In genomic region chr3:169662215-169663070, GRCh38 we compare ENCODE assay signal across 8 cellular contexts. TPM values are rescaled to one million over a fixed set of nuclear protein-coding genes. Genes with fewer than 3 reads are reported as not detected.
A peak's percentile ranks its signal among the peaks of the same experiment; 100 is the strongest.
DNase-seq lines count a peak whose midpoint lies in the region; ATAC-seq, FAIRE-seq and TF ChIP-seq lines count a peak whose summit lies in the region.

No MANE protein-coding gene starts in this region.

- intact Hi-C loops in GM12878 (cut with micrococcal nuclease; ENCODE audit: unreplicated experiment): loop anchor here (10.0 kb wide), 1 partner anchor 178 kb away; no protein-coding TSS in a partner anchor
- intact Hi-C loops in sciatic nerve (cut with DNase I): no loop called here

- TF ChIP-seq EP300 in GM12878 (IDR thresholded peaks at IDR 0.05; ENCODE audit: borderline replicate concordance in 1 of 2, control insufficient read depth in 1 of 2, low read depth in 2 of 2, low read length in 2 of 2): no peak

- DNase-seq in DMS 273 (lab: John Stamatoyannopoulos, UW; ENCODE audit: unreplicated experiment): peak; percentile 97
- peak; percentile 59 for DNase-seq in HPDE6-E6E7 (ENCODE audit: extremely low spot score)
- no peak for DNase-seq in GM12878 (ENCODE audit: low read depth, low spot score)
- peak; percentile 74 for DNase-seq in sciatic nerve (ENCODE audit: low spot score)
- no peak for DNase-seq in MV-4-11 (lab: John Stamatoyannopoulos, UW)

- 2% methylated on average over 55 of the region's 82 CpGs for WGBS in GM12878 (ENCODE audit: insufficient coverage, insufficient replicate concordance, low lambda C conversion rate, missing lambda C conversion rate)

- H3K27ac ChIP-seq in OCI-LY3 (ENCODE audit: low read length) (no peak overlapping the region), GM12878 (ENCODE audit: control insufficient read depth, insufficient read depth) (no peak overlapping the region)

- peak; percentile 38 for TF ChIP-seq CTCF in OCI-LY3 (IDR thresholded peaks at IDR 0.05; ENCODE audit: low read depth, low read length)
- peak; percentile 22 to 38 (median 37); a peak in 4 of 6 replicates for TF ChIP-seq CTCF in GM12878 (IDR thresholded peaks at IDR 0.05 in 2 of 3, conservative IDR thresholded peaks at IDR 0.05 in 1 of 3; ENCODE audit: control insufficient read depth in 2 of 3, extremely low read depth in 1 of 3, insufficient read depth in 1 of 3, low read depth in 3 of 3, low read length in 3 of 3)

- H3K36me3 ChIP-seq in OCI-LY3 (replicated peaks; ENCODE audit: low read depth, low read length): no peaks in the 10 kb centered on the region
- no peaks in the 10 kb centered on the region for H3K36me3 ChIP-seq in GM12878 (ENCODE audit: control insufficient read depth in 2 of 2, insufficient read depth in 2 of 2, low read length in 1 of 2)
- H3K36me3 ChIP-seq in iPS-15b (ENCODE audit: control insufficient read depth, insufficient read depth, low read length): no peaks in the 10 kb centered on the region

- ATAC-seq in GM21381 (IDR thresholded peaks at IDR 0.05; ENCODE audit: unreplicated experiment) (peak; percentile 64), GM12878 (peak; percentile 83), sciatic nerve (peak; percentile 83)

- in situ Hi-C loops in GM12878 (cut with MboI): loop anchor here (10.0 kb wide), 1 partner anchor 518 kb away; no protein-coding TSS in a partner anchor

- H3K4me1 ChIP-seq in OCI-LY3 (ENCODE audit: low read length) (peaks cover 15% of the 10 kb centered on the region), GM12878 (ENCODE audit: control insufficient read depth, insufficient read depth, low read length) (peaks cover 5% of the 10 kb centered on the region; the same call in 1 of the 2 replicates), iPS-15b (ENCODE audit: control insufficient read depth, insufficient read depth, low read length) (peaks cover 31% of the 10 kb centered on the region)

- H3K9ac ChIP-seq in OCI-LY3 (ENCODE audit: low read length) (peak overlapping the region; percentile 73), GM12878 (ENCODE audit: control insufficient read depth, insufficient read depth, low read length) (no peak overlapping the region), iPS-15b (ENCODE audit: low read depth, low read length) (peak overlapping the region; percentile 55)

- CTCF ChIA-PET in GM12878 (lab: Yijun Ruan, JAX): no interaction called here

- H3K9me3 ChIP-seq in OCI-LY3 (ENCODE audit: insufficient read depth, low read length) (no peaks in the 10 kb centered on the region), GM12878 (replicated peaks; ENCODE audit: control insufficient read depth, insufficient read depth, low read length) (no peaks in the 10 kb centered on the region), iPS-15b (ENCODE audit: control insufficient read depth, insufficient read depth, low read length) (no peaks in the 10 kb centered on the region)

- H3K27me3 ChIP-seq in OCI-LY3 (ENCODE audit: low read depth, low read length) (peaks cover 35% of the 10 kb centered on the region), GM12878 (replicated peaks in 1 of 2; ENCODE audit: control insufficient read depth in 2 of 2, insufficient read depth in 2 of 2, low read length in 1 of 2) (peaks cover 20 to 52% of the 10 kb centered on the region in 2 experiments), iPS-15b (ENCODE audit: control insufficient read depth, insufficient read depth, low read length) (peaks cover 75% of the 10 kb centered on the region)

- SMC1A ChIA-PET in GM12878 (lab: Charles Lee; ENCODE audit: uncharacterized antibody, unreplicated experiment): no interaction called here

- peak overlapping the region; percentile 58; the same call in 1 of the 2 replicates for H2AFZ ChIP-seq in OCI-LY3 (ENCODE audit: low read depth, low read length)
- H2AFZ ChIP-seq in GM12878 (ENCODE audit: control insufficient read depth, low read depth, low read length): no peak overlapping the region

- no TSS peak for BruUV-seq in GM12878 (replicated peaks; lab: Mats Ljungman, UMichigan)

- POLR2A ChIA-PET in GM12878 (lab: Charles Lee): no interaction called here

- H4K20me1 ChIP-seq in OCI-LY3 (ENCODE audit: insufficient read depth, low read length): no peaks in the 10 kb centered on the region
- no peaks in the 10 kb centered on the region for H4K20me1 ChIP-seq in GM12878 (ENCODE audit: control insufficient read depth, insufficient read depth)

- no peak for TF ChIP-seq POLR2A in GM12878 (IDR thresholded peaks at IDR 0.05; ENCODE audit: low read depth, low read length)

- peak overlapping the region; percentile 88 for H3K4me3 ChIP-seq in OCI-LY3 (ENCODE audit: low read length)
- peak overlapping the region; percentile 60; the same call in 1 of the 2 replicates for H3K4me3 ChIP-seq in GM12878
- H3K4me3 ChIP-seq in iPS-15b (ENCODE audit: low read depth, low read length): peak overlapping the region; percentile 75

- no peaks in the 10 kb centered on the region for H3K79me2 ChIP-seq in OCI-LY3 (ENCODE audit: low read length)
- no peaks in the 10 kb centered on the region for H3K79me2 ChIP-seq in GM12878 (ENCODE audit: control insufficient read depth, insufficient read depth, low read length)

- peak; percentile 40; the same call in 1 of the 2 replicates for TF ChIP-seq RAD21 in GM12878 (IDR thresholded peaks at IDR 0.05; ENCODE audit: insufficient read depth, low read depth, low read length)

- peak overlapping the region; percentile 82 for H3K4me2 ChIP-seq in OCI-LY3 (ENCODE audit: low read length)
- peak overlapping the region; percentile 95 for H3K4me2 ChIP-seq in GM12878 (ENCODE audit: control insufficient read depth, insufficient read depth)

- no peak for FAIRE-seq in GM12878 (lab: Jason Lieb, UNC)

- RAD21 ChIA-PET in GM12878 (lab: Charles Lee; ENCODE audit: unreplicated experiment): no interaction called here

TF ChIP-seq in GM12878, 131 proteins besides CTCF, POLR2A, EP300 and RAD21:
- TF ChIP-seq TCF12 (IDR thresholded peaks at IDR 0.05; ENCODE audit: low read depth, low read length) (peak; percentile 2; the same call in 1 of the 2 replicates), NKRF (conservative IDR thresholded peaks at IDR 0.05) (no peak), HDAC6 (IDR thresholded peaks at IDR 0.05; ENCODE audit: unreplicated experiment) (peak; percentile 83), ZNF274 (IDR thresholded peaks at IDR 0.05; ENCODE audit: insufficient read depth, insufficient read length) (no peak), CHD4 (IDR thresholded peaks at IDR 0.05) (no peak), ZZZ3 (IDR thresholded peaks at IDR 0.05; ENCODE audit: control insufficient read depth, insufficient read length, low read depth) (no peak), BCL11A (IDR thresholded peaks at IDR 0.05; ENCODE audit: low read depth, low read length) (no peak), FOS (IDR thresholded peaks at IDR 0.05; ENCODE audit: borderline replicate concordance, extremely low read depth, insufficient read length) (no peak), SMC3 (IDR thresholded peaks at IDR 0.05; ENCODE audit: borderline replicate concordance, low read length) (peak; percentile 18; the same call in 1 of the 2 replicates)

RNA-seq across cellular contexts. Expression of gene MECOM, which starts 1.1 kb away (rescaled TPM):
- not detected in 2 replicates for total RNA-seq in GM12878 (2013; cell fraction: nucleolus; rRNA removed)
- not detected in 2 replicates for total RNA-seq in GM12878 (2014; rRNA removed)
- total RNA-seq in GM12878 (2014; rRNA removed; fragmentation: Illumina TruSeq; extraction: Trizol): not detected in 2 replicates
- total RNA-seq in GM12878 (2021): 0.03 and 0.13 TPM in 2 replicates
- polyA plus RNA-seq in GM12878 (2011; ENCODE audit: low read depth): not detected
- not detected in 2 replicates for polyA plus RNA-seq in GM12878 (2011; rRNA removed)
- not detected in 2 replicates for polyA plus RNA-seq in GM12878 (2011; cell fraction: cytosol; rRNA removed)
- not detected in 2 replicates for polyA plus RNA-seq in GM12878 (2011; cell fraction: nucleus; rRNA removed)
- not detected in 2 replicates for polyA plus RNA-seq in GM12878 (2012)
- polyA plus RNA-seq in GM12878 (2014; fragmentation: Illumina TruSeq; extraction: Trizol): not detected in 2 replicates
- polyA plus RNA-seq in GM12878 (2014; fragmentation: Nextera tagmentation; extraction: Ambion mirVana): not detected
- not detected in 2 replicates for polyA plus RNA-seq in GM12878 (2014; rRNA removed)
- polyA plus RNA-seq in GM12878 (2016; fragmentation: Nextera tagmentation; extraction: Ambion mirVana): not detected
- polyA minus RNA-seq in GM12878 (2011; rRNA and poly(A)+ RNA removed): not detected in 2 replicates
- not detected in 2 replicates for polyA minus RNA-seq in GM12878 (2011; cell fraction: cytosol; rRNA and poly(A)+ RNA removed)
- polyA minus RNA-seq in GM12878 (2011; cell fraction: nucleus; rRNA and poly(A)+ RNA removed): not detected in 2 replicates
- 40.4 TPM for total RNA-seq in sciatic nerve

Comparison
In these comparisons a context has a peak if more than half of its experiments do, and no peak if none do; other contexts are left out.
1. DNase-seq: peak in DMS 273 (single experiment), HPDE6-E6E7 (single experiment) and sciatic nerve (single experiment); none in GM12878 (single experiment) and MV-4-11 (single experiment).
2. RNA of gene MECOM, which starts 1.1 kb away (total RNA-seq): 40.4 TPM in sciatic nerve (single experiment); 0.03 to 0.13 TPM in GM12878; every median in the first group is over 10 times any median in the second.
3. Peak in every context shown above with its lines, with median percentiles within 50 percentile points of each other: ATAC-seq and H3K4me3 ChIP-seq.